ENCODE assay signal across 20 cellular contexts in the genomic region with DNA sequence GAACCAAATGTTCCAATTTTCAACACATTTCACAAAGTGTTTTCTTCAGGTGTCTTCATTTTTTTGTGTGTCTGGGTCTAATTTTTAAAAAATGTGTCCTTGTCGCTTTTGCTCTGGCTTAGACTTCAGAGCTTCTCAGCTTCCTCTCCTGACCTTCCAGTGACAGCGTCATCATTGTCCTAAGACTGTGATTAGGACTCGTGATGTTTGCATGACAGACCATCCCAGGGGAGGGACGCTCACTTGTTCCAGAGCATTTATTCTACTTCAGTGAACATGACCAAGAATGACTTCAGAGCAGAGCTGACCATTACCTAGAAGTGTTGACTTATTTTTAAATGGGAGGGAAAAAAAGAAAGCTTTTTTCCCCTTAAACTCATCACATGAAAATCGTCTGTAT.
DNase-seq lines count a peak whose midpoint lies in the region; ATAC-seq and TF ChIP-seq lines count a peak whose summit lies in the region.
"Had no signal": no experiment of that assay in that cellular context is flagged by ENCODE, and none has a peak within 500 bp of the region (broad histone marks: within the 10 kb centered on the region; RNA-seq: fewer than 3 reads in every experiment).

No MANE protein-coding gene starts in this region.

- no peak for TF ChIP-seq CTCF in IMR-90 (conservative IDR thresholded peaks at IDR 0.05; ENCODE audit: low read depth, low read length)
- no peak for TF ChIP-seq CTCF in adrenal gland (IDR thresholded peaks at IDR 0.05)
- no peak for TF ChIP-seq CTCF in parathyroid adenoma (IDR thresholded peaks at IDR 0.05)
- TF ChIP-seq CTCF in smooth muscle cell (IDR thresholded peaks at IDR 0.05; ENCODE audit: borderline replicate concordance, insufficient read depth, poor library complexity, severe bottlenecking) = no peak
- no peak for TF ChIP-seq CTCF in SK-N-SH (IDR thresholded peaks at IDR 0.05)
- TF ChIP-seq CTCF in sigmoid colon (IDR thresholded peaks at IDR 0.05) = no peak

- H3K14ac ChIP-seq in IMR-90 (replicated peaks; ENCODE audit: low read depth, low read length) = no peak overlapping the region

- H3K9ac ChIP-seq in IMR-90 (ENCODE audit: low read depth, low read length) = no peak overlapping the region
- H3K9ac ChIP-seq in parathyroid adenoma = no peak overlapping the region
- no peak overlapping the region for H3K9ac ChIP-seq in smooth muscle cell (ENCODE audit: low read depth)
- H3K9ac ChIP-seq in SK-N-SH = no peak overlapping the region

- no peak overlapping the region for H3K27ac ChIP-seq in IMR-90 (ENCODE audit: insufficient read depth, low read length)
- no peak overlapping the region for H3K27ac ChIP-seq in adrenal gland
- no peak overlapping the region for H3K27ac ChIP-seq in parathyroid adenoma
- no peak overlapping the region for H3K27ac ChIP-seq in smooth muscle cell (ENCODE audit: low read depth)
- no peak overlapping the region for H3K27ac ChIP-seq in SK-N-SH (ENCODE audit: low read depth in 2 of 2, low read length in 1 of 2)
- H3K27ac ChIP-seq in sigmoid colon = no peak overlapping the region
- H3K27ac ChIP-seq: A549 had no signal

- 83% methylated on average over 2 of the region's 5 CpGs; no CpG with 5 or more reads in 1 of the 2 experiments for WGBS in IMR-90 (ENCODE audit: extremely low coverage in 2 of 2, insufficient read length in 1 of 2), 2 experiments
- WGBS in adrenal gland, 4 donors = 37 to 55% (median 47%) methylated on average over 5 of the region's 5 CpGs
- WGBS in smooth muscle cell (ENCODE audit: low lambda C conversion rate) = 83% methylated on average over 5 of the region's 5 CpGs
- WGBS in SK-N-SH (ENCODE audit: low lambda C conversion rate) = 41% methylated on average over 5 of the region's 5 CpGs
- 72 to 87% methylated on average over 5 of the region's 5 CpGs for WGBS in sigmoid colon, 2 donors

- H3K4me2 ChIP-seq in IMR-90 (ENCODE audit: low read depth, low read length) (no peak overlapping the region), parathyroid adenoma (ENCODE audit: low read length) (peak overlapping the region; percentile 7), smooth muscle cell (no peak overlapping the region), SK-N-SH (no peak overlapping the region)
- H3K4me2 ChIP-seq: A549, GM23338 had no signal

- H3K27me3 ChIP-seq in IMR-90 (ENCODE audit: control insufficient read depth, insufficient read depth, low read length) (no peaks in the 10 kb centered on the region), adrenal gland (no peaks in the 10 kb centered on the region), parathyroid adenoma (ENCODE audit: control insufficient read depth, insufficient read depth, low read length) (no peaks in the 10 kb centered on the region), smooth muscle cell (ENCODE audit: low read depth) (no peaks in the 10 kb centered on the region), SK-N-SH (ENCODE audit: insufficient read depth) (no peaks in the 10 kb centered on the region), sigmoid colon (no peaks in the 10 kb centered on the region)
- H3K27me3 ChIP-seq: MG63 had no signal

- H3K9me1 ChIP-seq in IMR-90 (ENCODE audit: insufficient read depth, low read length) = no peaks in the 10 kb centered on the region

- peaks cover 3 to 4% of the 10 kb centered on the region in 2 experiments; a peak in 1 of 4 replicates for H3K79me1 ChIP-seq in IMR-90 (ENCODE audit: low read depth in 1 of 2, low read length in 2 of 2)

- H4K20me1 ChIP-seq in IMR-90 (ENCODE audit: insufficient read depth, low read length) = no peaks in the 10 kb centered on the region
- H4K20me1 ChIP-seq in smooth muscle cell (ENCODE audit: low read depth) = no peaks in the 10 kb centered on the region
- no peaks in the 10 kb centered on the region for H4K20me1 ChIP-seq in SK-N-SH (ENCODE audit: insufficient read depth)

- 0 out of 2 replicates have a peak overlapping the region, but pooled peaks have one; percentile 49 for H2BK120ac ChIP-seq in IMR-90 (ENCODE audit: low read depth, low read length)

- no TSS peak for BruUV-seq in IMR-90 (replicated peaks; lab: Mats Ljungman, UMichigan)

- peak overlapping the region; percentile 42; the same call in 1 of the 2 replicates for H3K18ac ChIP-seq in IMR-90 (ENCODE audit: low read depth, low read length)

- H3K4ac ChIP-seq in IMR-90 (ENCODE audit: low read depth, low read length) = peak overlapping the region; percentile 54; the same call in 1 of the 2 replicates

- no peaks in the 10 kb centered on the region for H3K36me3 Mint-ChIP-seq in activated T-helper 2 cell treated with anti-CD3 and anti-CD28 coated beads, Interferon-gamma antibody, Interleukin-2, Interleukin-4, amounts not matched to agents 10 μg/mL and 5 μg/mL and 100 μg/mL, durations not matched to agents 14 hours and 24 hours and 36 hours (ENCODE audit: low read depth)

- H3K4me3 Mint-ChIP-seq in activated T-helper 2 cell treated with anti-CD3 and anti-CD28 coated beads, Interferon-gamma antibody, Interleukin-2, Interleukin-4, amounts not matched to agents 10 μg/mL and 5 μg/mL and 100 μg/mL, durations not matched to agents 14 hours and 24 hours and 36 hours (ENCODE audit: low read depth) = no peak overlapping the region
- H3K4me3 Mint-ChIP-seq: B cell, GM23338 had no signal

- H2BK5ac ChIP-seq in IMR-90 (ENCODE audit: low read depth, low read length, poor library complexity, severe bottlenecking) = no peak overlapping the region

- H3K27me3 Mint-ChIP-seq in activated T-helper 2 cell treated with anti-CD3 and anti-CD28 coated beads, Interferon-gamma antibody, Interleukin-2, Interleukin-4, amounts not matched to agents 10 μg/mL and 5 μg/mL and 100 μg/mL, durations not matched to agents 14 hours and 24 hours and 36 hours (ENCODE audit: low read depth) = peaks cover 4% of the 10 kb centered on the region
- H3K27me3 Mint-ChIP-seq: B cell had no signal

- no peak overlapping the region for H2AK5ac ChIP-seq in IMR-90 (ENCODE audit: low read depth, low read length)

- H3K9me2 ChIP-seq in SK-N-SH = no peaks in the 10 kb centered on the region

- H3K4me1 Mint-ChIP-seq in activated T-helper 2 cell treated with anti-CD3 and anti-CD28 coated beads, Interferon-gamma antibody, Interleukin-2, Interleukin-4, amounts not matched to agents 10 μg/mL and 5 μg/mL and 100 μg/mL, durations not matched to agents 14 hours and 24 hours and 36 hours (ENCODE audit: low read depth) = no peaks in the 10 kb centered on the region
- H3K4me1 Mint-ChIP-seq: B cell, GM23338 had no signal

- H3F3A ChIP-seq in smooth muscle cell (ENCODE audit: low read depth) = no peaks in the 10 kb centered on the region
- peaks cover 9% of the 10 kb centered on the region for H3F3A ChIP-seq in SK-N-SH (replicated peaks; ENCODE audit: insufficient read depth)

- H3K56ac ChIP-seq in IMR-90 (ENCODE audit: extremely low read depth, insufficient read depth, low read length) = no peak overlapping the region

- in situ Hi-C loops in IMR-90 (cut with MboI; ENCODE audit: low sequenced_read_pairs) = no loop called here

- H3K4me3 ChIP-seq in IMR-90 (ENCODE audit: insufficient read depth, low read depth, low read length) (no peak overlapping the region), adrenal gland (no peak overlapping the region), parathyroid adenoma (ENCODE audit: low read depth, low read length) (no peak overlapping the region), smooth muscle cell (no peak overlapping the region), SK-N-SH (ENCODE audit: low read depth in 2 of 2, low read length in 1 of 2) (no peak overlapping the region), sigmoid colon (no peak overlapping the region)
- H3K4me3 ChIP-seq: A549, GM23338, MG63 had no signal

- peaks cover 7% of the 10 kb centered on the region; the same call in 1 of the 2 replicates for H3K4me1 ChIP-seq in IMR-90 (ENCODE audit: control insufficient read depth, insufficient read depth, low read length)
- H3K4me1 ChIP-seq in adrenal gland (replicated peaks in 1 of 2) = peaks cover 0 to 12% of the 10 kb centered on the region in 2 donors
- H3K4me1 ChIP-seq in parathyroid adenoma = no peaks in the 10 kb centered on the region
- no peaks in the 10 kb centered on the region for H3K4me1 ChIP-seq in smooth muscle cell (ENCODE audit: low read depth)
- H3K4me1 ChIP-seq in SK-N-SH (ENCODE audit: control insufficient read depth in 1 of 2, insufficient read depth in 2 of 2, low read depth in 1 of 2, low read length in 1 of 2) = peaks cover 0 to 17% of the 10 kb centered on the region in 2 experiments; a peak in 2 of 4 replicates
- peaks cover 0 to 18% (median 16%) of the 10 kb centered on the region in 4 donors for H3K4me1 ChIP-seq in sigmoid colon

- H4K91ac ChIP-seq in IMR-90 (ENCODE audit: insufficient read depth, low read depth, low read length) = 0 out of 2 replicates have a peak overlapping the region, but pooled peaks have one; percentile 54

- H3K27ac Mint-ChIP-seq in activated T-helper 2 cell treated with anti-CD3 and anti-CD28 coated beads, Interferon-gamma antibody, Interleukin-2, Interleukin-4, amounts not matched to agents 10 μg/mL and 5 μg/mL and 100 μg/mL, durations not matched to agents 14 hours and 24 hours and 36 hours = no peak overlapping the region
- H3K27ac Mint-ChIP-seq: B cell, GM23338 had no signal

- H3K36me3 ChIP-seq in IMR-90 (ENCODE audit: control insufficient read depth, insufficient read depth, low read length) (no peaks in the 10 kb centered on the region), adrenal gland (replicated peaks in 1 of 2) (no peaks in the 10 kb centered on the region), parathyroid adenoma (ENCODE audit: control insufficient read depth, insufficient read depth, low read length) (no peaks in the 10 kb centered on the region), smooth muscle cell (ENCODE audit: low read depth) (no peaks in the 10 kb centered on the region), SK-N-SH (replicated peaks in 1 of 2; ENCODE audit: control insufficient read depth in 1 of 2, insufficient read depth in 2 of 2, low read length in 1 of 2) (no peaks in the 10 kb centered on the region), sigmoid colon (no peaks in the 10 kb centered on the region)
- H3K36me3 ChIP-seq: MG63 had no signal

- TF ChIP-seq RAD21 in IMR-90 (IDR thresholded peaks at IDR 0.05; ENCODE audit: low read length) = no peak
- TF ChIP-seq RAD21 in SK-N-SH (IDR thresholded peaks at IDR 0.05; ENCODE audit: low read length) = no peak

- dilution Hi-C loops in IMR-90 (cut with HindIII; ENCODE audit: low sequenced_read_pairs, unreplicated experiment) = no loop called here

- no peak overlapping the region for H3K23ac ChIP-seq in IMR-90 (ENCODE audit: low read depth, low read length)

- peak overlapping the region; percentile 49; the same call in 1 of the 2 replicates for H4K5ac ChIP-seq in IMR-90 (ENCODE audit: low read depth, low read length)

- no peaks in the 10 kb centered on the region for H3K9me3 ChIP-seq in IMR-90 (ENCODE audit: control insufficient read depth, insufficient read depth, low read length)
- peaks cover 0 to 17% (median 0%) of the 10 kb centered on the region in 3 donors for H3K9me3 ChIP-seq in adrenal gland (replicated peaks in 1 of 3)
- H3K9me3 ChIP-seq in parathyroid adenoma (ENCODE audit: control insufficient read depth, low read length) = no peaks in the 10 kb centered on the region
- H3K9me3 ChIP-seq in smooth muscle cell (replicated peaks; ENCODE audit: low read depth) = no peaks in the 10 kb centered on the region
- no peaks in the 10 kb centered on the region for H3K9me3 ChIP-seq in SK-N-SH
- no peaks in the 10 kb centered on the region for H3K9me3 ChIP-seq in sigmoid colon
- H3K9me3 ChIP-seq: A549, MG63 had no signal

- peak overlapping the region in 1 of 2 experiments; percentile 9; a peak in 2 of 4 replicates for H4K8ac ChIP-seq in IMR-90 (ENCODE audit: low read depth in 2 of 2, low read length in 2 of 2)

- H3K9me3 Mint-ChIP-seq in activated T-helper 2 cell treated with anti-CD3 and anti-CD28 coated beads, Interferon-gamma antibody, Interleukin-2, Interleukin-4, amounts not matched to agents 10 μg/mL and 5 μg/mL and 100 μg/mL, durations not matched to agents 14 hours and 24 hours and 36 hours = no peaks in the 10 kb centered on the region
- H3K9me3 Mint-ChIP-seq: GM23338 had no signal

- H3K79me2 ChIP-seq in parathyroid adenoma = no peaks in the 10 kb centered on the region
- no peaks in the 10 kb centered on the region for H3K79me2 ChIP-seq in smooth muscle cell (ENCODE audit: low read depth)
- H3K79me2 ChIP-seq in SK-N-SH (ENCODE audit: insufficient read depth) = no peaks in the 10 kb centered on the region

- H2BK15ac ChIP-seq in IMR-90 (ENCODE audit: low read depth, low read length) = peak overlapping the region; percentile 86; the same call in 2 of the 3 replicates

- ATAC-seq in IMR-90 (ENCODE audit: low read depth) = no peak
- ATAC-seq: A549, GM23338 had no signal

- POLR2A ChIA-PET in IMR-90 (lab: Charles Lee; ENCODE audit: unreplicated experiment) = no interaction called here
- POLR2A ChIA-PET in SK-N-SH (lab: Yijun Ruan, JAX) = no interaction called here

- CTCF ChIA-PET in IMR-90 (lab: Yijun Ruan, JAX) (interaction anchor here (1.0 kb wide), 1 partner anchor 9 kb away, joined by 3 read pairs; no protein-coding TSS in a partner anchor), SK-N-SH (lab: Yijun Ruan, JAX) (no interaction called here)

- TF ChIP-seq EP300 in SK-N-SH (IDR thresholded peaks at IDR 0.05; ENCODE audit: borderline replicate concordance in 1 of 2, low read depth in 1 of 2, low read length in 1 of 2) (no peak), sigmoid colon (IDR thresholded peaks at IDR 0.05) (no peak)

- DNase-seq in IMR-90 (no peak), adrenal gland (peak in 4 of 7 donors; percentile 39 to 57 (median 44)), smooth muscle cell (lab: John Stamatoyannopoulos, UW; ENCODE audit: unreplicated experiment) (no peak), SK-N-SH (no peak), DMS79 treated with DMSO at 0.1 percent for 48 hours (lab: John Stamatoyannopoulos, UW) (no peak), sigmoid colon (no peak)
- no peak for DNase-seq in activated T-helper 2 cell treated with anti-CD3 and anti-CD28 coated beads, Interferon-gamma antibody, Interleukin-2, Interleukin-4, amounts not matched to agents 10 μg/mL and 5 μg/mL and 100 μg/mL, durations not matched to agents 14 hours and 24 hours and 36 hours (ENCODE audit: low spot score)
- DNase-seq: HCEC 1CT, Kasumi-1, MG63, NCI-H1048, NCI-H1417 treated with DMSO at 0.1 percent for 48 hours, NCI-H187, NCI-H446, NCI-H526, SHP77 treated with DMSO at 0.1 percent for 48 hours had no signal

- peak overlapping the region; percentile 72 for H2BK20ac ChIP-seq in IMR-90 (ENCODE audit: low read depth, low read length)

- TF ChIP-seq POLR2A in IMR-90 (IDR thresholded peaks at IDR 0.05; ENCODE audit: low read depth, low read length) (no peak), adrenal gland (IDR thresholded peaks at IDR 0.05) (no peak), sigmoid colon (IDR thresholded peaks at IDR 0.05) (no peak)

- H2AFZ ChIP-seq in IMR-90 (replicated peaks; ENCODE audit: low read length, poor library complexity) = no peak overlapping the region
- no peak overlapping the region for H2AFZ ChIP-seq in parathyroid adenoma
- H2AFZ ChIP-seq in smooth muscle cell (ENCODE audit: low read depth) = peak overlapping the region; percentile 78
- H2AFZ ChIP-seq in SK-N-SH (ENCODE audit: low read depth) = no peak overlapping the region
- H2AFZ ChIP-seq: GM23338 had no signal

- H2AK9ac ChIP-seq in IMR-90 (replicated peaks; ENCODE audit: low read depth, low read length, poor library complexity) = no peak overlapping the region

- intact Hi-C loops in IMR-90 (cut with micrococcal nuclease) = no loop called here
- intact Hi-C loops in adrenal gland (cut with DNase I) = no loop called here
- intact Hi-C loops in activated T-helper 2 cell treated with anti-CD3 and anti-CD28 coated beads, Interferon-gamma antibody, Interleukin-2, Interleukin-4, amounts not matched to agents 10 μg/mL and 5 μg/mL and 100 μg/mL, durations not matched to agents 14 hours and 24 hours and 36 hours (cut with micrococcal nuclease) = no loop called here
- intact Hi-C loops in sigmoid colon (cut with DNase I) = no loop called here

Comparison
In these comparisons a context has a peak if more than half of its experiments do, and no peak if none do; other contexts are left out.
1. DNase-seq: peak in adrenal gland (4 of 7); none in IMR-90 (single experiment), smooth muscle cell (single experiment), activated T-helper 2 cell treated with anti-CD3 and anti-CD28 coated beads, Interferon-gamma antibody, Interleukin-2, Interleukin-4, amounts not matched to agents 10 μg/mL and 5 μg/mL and 100 μg/mL, durations not matched to agents 14 hours and 24 hours and 36 hours (single experiment), SK-N-SH (single experiment), DMS79 treated with DMSO at 0.1 percent for 48 hours (single experiment) and sigmoid colon (single experiment).